In the genomic region with DNA sequence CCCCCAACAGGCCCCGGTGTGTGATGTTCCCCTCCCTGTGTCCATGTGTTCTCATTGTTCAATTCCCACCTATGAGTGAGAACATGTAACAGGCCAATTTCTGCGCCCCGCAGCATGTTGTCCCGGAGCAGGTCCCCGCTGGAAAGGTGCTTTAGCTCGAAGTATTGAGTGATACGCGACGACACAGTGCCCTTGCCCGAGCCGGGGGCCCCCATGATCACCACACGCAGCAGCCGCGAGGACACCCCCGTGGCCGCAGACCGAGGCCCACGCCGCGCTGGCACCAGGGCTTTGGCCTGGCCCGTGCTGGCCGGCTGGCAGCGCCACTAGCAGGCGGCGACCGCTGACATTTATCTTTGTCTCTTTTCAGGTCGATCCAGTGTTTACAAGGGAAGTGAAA, we compare ENCODE assay signal across 7 cellular contexts.
"Had no signal": no experiment of that assay in that cellular context is flagged by ENCODE, and none has a peak within 500 bp of the region (broad histone marks: within the 10 kb centered on the region; RNA-seq: fewer than 3 reads in every experiment).

No MANE protein-coding gene starts in this region.

- H3K27ac Mint-ChIP-seq: GM23338, HFFc6, IgD-negative memory B cell had no signal

- H3K4me1 Mint-ChIP-seq: GM23338, IgD-negative memory B cell had no signal

- ATAC-seq: GM23338, HCT116, HepG2 had no signal

- H3K4me3 Mint-ChIP-seq: GM23338, HFFc6, IgD-negative memory B cell had no signal

- DNase-seq: H7, HFFc6, KBM-7 had no signal

- H3K9me3 Mint-ChIP-seq: IgD-negative memory B cell had no signal
